In genomic region chr16:48912360-48912759, GRCh38 we compare ENCODE assay signal across 17 cellular contexts.
"Had no signal": no experiment of that assay in that cellular context is flagged by ENCODE, and none has a peak within 500 bp of the region (broad histone marks: within the 10 kb centered on the region; RNA-seq: fewer than 3 reads in every experiment).

No MANE protein-coding gene starts in this region.

- H3K27ac ChIP-seq: psoas muscle, suprapubic skin, upper lobe of right lung had no signal

- FAIRE-seq: TTC549 had no signal

- H3K9me3 ChIP-seq: psoas muscle, suprapubic skin, upper lobe of right lung had no signal

- H3K4me3 ChIP-seq: psoas muscle, suprapubic skin, upper lobe of right lung had no signal

- DNase-seq: activated CD4-positive, alpha-beta T cell treated with anti-CD3 and anti-CD28 coated beads, Interleukin-2, amount 50 U/mL, for 4 hours; activated CD8-positive, alpha-beta memory T cell treated with anti-CD3 and anti-CD28 coated beads, Interleukin-2, amount 10 ng/mL, durations not matched to agents 7 days and 5 days; activated effector memory CD4-positive, alpha-beta T cell treated with Interleukin-2 at 50 U/mL for 16 hours; activated T-cell treated with anti-CD3 and anti-CD28 coated beads, Interleukin-2, amount 50 U/mL, for 24 hours; central memory CD4-positive, alpha-beta T cell; cortex of kidney; effector CD8-positive, alpha-beta T cell; hippocampal formation; immature natural killer cell; psoas muscle; stimulated activated CD4-positive, alpha-beta T cell treated with anti-CD3 and anti-CD28 coated beads, Interleukin-2, amount 100 ng/mL, for 24 hours; stimulated activated naive CD8-positive, alpha-beta T cell treated with anti-CD3 and anti-CD28 coated beads, Interleukin-15, Interleukin-2, amounts not matched to agents 100 U/mL and 50 U/mL, for 24 hours; T-helper 2 cell; upper lobe of right lung had no signal

- ATAC-seq: activated CD8-positive, alpha-beta memory T cell treated with anti-CD3 and anti-CD28 coated beads, Interleukin-2, amount 10 ng/mL, durations not matched to agents 7 days and 5 days; psoas muscle; sciatic nerve; stimulated activated naive CD8-positive, alpha-beta T cell treated with anti-CD3 and anti-CD28 coated beads, Interleukin-15, Interleukin-2, amounts not matched to agents 100 U/mL and 50 U/mL, for 24 hours; upper lobe of right lung had no signal

- H3K4me1 ChIP-seq: psoas muscle, suprapubic skin, upper lobe of right lung had no signal

- H3K36me3 ChIP-seq: suprapubic skin, upper lobe of right lung had no signal
